Comparison of ENCODE assay signal across 1 cellular context in the genomic region with DNA sequence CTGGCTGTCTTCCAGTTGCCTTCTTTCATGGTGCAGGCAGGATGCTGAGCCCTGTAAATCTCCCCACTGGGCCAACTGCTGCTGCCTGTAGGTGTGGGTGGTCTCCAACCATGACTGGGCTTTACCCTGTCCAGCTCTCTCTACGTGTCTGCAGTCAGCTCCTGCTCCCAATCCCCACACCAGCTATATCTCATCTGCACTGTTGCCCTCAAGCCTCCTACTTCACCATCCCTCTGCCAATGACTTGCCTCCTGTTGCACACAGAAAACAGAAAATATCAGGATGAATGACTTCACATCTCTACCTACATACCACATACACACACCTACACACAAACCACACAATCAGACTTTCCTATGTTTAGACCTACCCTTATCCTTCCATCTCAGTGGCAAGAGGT.
TF ChIP-seq lines count a peak whose summit lies in the region.

No MANE protein-coding gene starts in this region.

TF ChIP-seq in HepG2, 621 proteins besides CTCF, POLR2A, EP300 and RAD21 (continued from another document):
- TF ChIP-seq, protein P1, sequence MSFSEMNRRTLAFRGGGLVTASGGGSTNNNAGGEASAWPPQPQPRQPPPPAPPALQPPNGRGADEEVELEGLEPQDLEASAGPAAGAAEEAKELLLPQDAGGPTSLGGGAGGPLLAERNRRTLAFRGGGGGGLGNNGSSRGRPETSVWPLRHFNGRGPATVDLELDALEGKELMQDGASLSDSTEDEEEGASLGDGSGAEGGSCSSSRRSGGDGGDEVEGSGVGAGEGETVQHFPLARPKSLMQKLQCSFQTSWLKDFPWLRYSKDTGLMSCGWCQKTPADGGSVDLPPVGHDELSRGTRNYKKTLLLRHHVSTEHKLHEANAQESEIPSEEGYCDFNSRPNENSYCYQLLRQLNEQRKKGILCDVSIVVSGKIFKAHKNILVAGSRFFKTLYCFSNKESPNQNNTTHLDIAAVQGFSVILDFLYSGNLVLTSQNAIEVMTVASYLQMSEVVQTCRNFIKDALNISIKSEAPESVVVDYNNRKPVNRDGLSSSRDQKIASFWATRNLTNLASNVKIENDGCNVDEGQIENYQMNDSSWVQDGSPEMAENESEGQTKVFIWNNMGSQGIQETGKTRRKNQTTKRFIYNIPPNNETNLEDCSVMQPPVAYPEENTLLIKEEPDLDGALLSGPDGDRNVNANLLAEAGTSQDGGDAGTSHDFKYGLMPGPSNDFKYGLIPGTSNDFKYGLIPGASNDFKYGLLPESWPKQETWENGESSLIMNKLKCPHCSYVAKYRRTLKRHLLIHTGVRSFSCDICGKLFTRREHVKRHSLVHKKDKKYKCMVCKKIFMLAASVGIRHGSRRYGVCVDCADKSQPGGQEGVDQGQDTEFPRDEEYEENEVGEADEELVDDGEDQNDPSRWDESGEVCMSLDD (CRISPR knock-in tag; IDR thresholded peaks at IDR 0.05; ENCODE audit: borderline replicate concordance), result no peak
- no peak for TF ChIP-seq ZNF138 (CRISPR knock-in tag; IDR thresholded peaks at IDR 0.05; ENCODE audit: low read depth)
